In genomic region chr2:222683805-222684204, GRCh38 we compare ENCODE assay signal across 26 cellular contexts. TPM values are rescaled to one million over a fixed set of nuclear protein-coding genes. Genes with fewer than 3 reads are reported as not detected.
DNase-seq lines count a peak whose midpoint lies in the region; ATAC-seq, FAIRE-seq and TF ChIP-seq lines count a peak whose summit lies in the region.
"Had no signal": no experiment of that assay in that cellular context is flagged by ENCODE, and none has a peak within 500 bp of the region (broad histone marks: within the 10 kb centered on the region; RNA-seq: fewer than 3 reads in every experiment).

No MANE protein-coding gene starts in this region.

- TF ChIP-seq POLR2A in HepG2 (IDR thresholded peaks at IDR 0.05; ENCODE audit: insufficient read depth in 1 of 2, low read depth in 2 of 2, low read length in 2 of 2), result no peak

- no peak overlapping the region for H3K4me3 ChIP-seq in liver (ENCODE audit: low read depth in 1 of 3, low read length in 3 of 3)
- no peak overlapping the region for H3K4me3 ChIP-seq in HepG2 (replicated peaks in 1 of 3; ENCODE audit: insufficient read depth in 1 of 3, low read depth in 2 of 3, low read length in 3 of 3)
- no peak overlapping the region for H3K4me3 ChIP-seq in parathyroid adenoma (ENCODE audit: low read depth, low read length)
- H3K4me3 ChIP-seq: A549; BLaER1 treated with 17β-estradiol and CSF1 and Interleukin-3, amounts not matched to agents 10 nM and 100 nM; GM23248 had no signal

- peaks cover 0 to 8% (median 5%) of the 10 kb centered on the region in 4 donors for H3K4me1 ChIP-seq in liver (ENCODE audit: control insufficient read depth in 4 of 4, insufficient read depth in 4 of 4, low read length in 3 of 4)
- H3K4me1 ChIP-seq in HepG2 (ENCODE audit: insufficient read depth, low read length), result peaks cover 13% of the 10 kb centered on the region
- peaks cover 18% of the 10 kb centered on the region for H3K4me1 ChIP-seq in parathyroid adenoma
- H3K4me1 ChIP-seq: A549, BE2C had no signal

- POLR2A ChIA-PET in HepG2 (lab: Yijun Ruan, JAX), result no interaction called here

- no peak for TF ChIP-seq CTCF in liver (IDR thresholded peaks at IDR 0.05; ENCODE audit: low read depth, low read length, missing input control)
- no peak for TF ChIP-seq CTCF in HepG2 (CRISPR knock-in tag; IDR thresholded peaks at IDR 0.05)
- TF ChIP-seq CTCF in parathyroid adenoma (IDR thresholded peaks at IDR 0.05), result no peak

- in situ Hi-C loops in HepG2 (cut with HindIII; ENCODE audit: extremely low pct_ligation_motif_present, low pct_unique_long_range_greater_than_20kb), result loop anchor here (25.0 kb wide), 1 partner anchor 403 kb away; no protein-coding TSS in a partner anchor

- H3K4me2 ChIP-seq in HepG2 (ENCODE audit: low read depth, low read length), result no peak overlapping the region
- H3K4me2 ChIP-seq in parathyroid adenoma (ENCODE audit: low read length), result no peak overlapping the region
- H3K4me2 ChIP-seq: A549; BLaER1 treated with 17β-estradiol and CSF1 and Interleukin-3, amounts not matched to agents 10 nM and 100 nM had no signal

- H3K79me2 ChIP-seq in HepG2 (ENCODE audit: insufficient read depth, low read length), result no peaks in the 10 kb centered on the region
- H3K79me2 ChIP-seq in parathyroid adenoma, result no peaks in the 10 kb centered on the region

- no peaks in the 10 kb centered on the region for H4K20me1 ChIP-seq in HepG2 (ENCODE audit: insufficient read depth, low read length)
- H4K20me1 ChIP-seq: BLaER1 treated with 17β-estradiol and CSF1 and Interleukin-3, amounts not matched to agents 10 nM and 100 nM had no signal

- no peak for ATAC-seq in HepG2
- ATAC-seq: A549 had no signal

- no TSS peak for BruUV-seq in HepG2 (replicated peaks; lab: Mats Ljungman, UMichigan)

- H3K27ac ChIP-seq in liver (ENCODE audit: low read depth in 1 of 2, low read length in 2 of 2) (no peak overlapping the region), HepG2 (ENCODE audit: extremely low read length, insufficient read depth, low read length) (no peak overlapping the region), parathyroid adenoma (peak overlapping the region; percentile 5)
- H3K27ac ChIP-seq: A549; BLaER1 treated with 17β-estradiol and CSF1 and Interleukin-3, amounts not matched to agents 10 nM and 100 nM; GM23248 had no signal

- H3K36me3 ChIP-seq in liver (ENCODE audit: control insufficient read depth in 4 of 4, insufficient read depth in 3 of 4, low read depth in 1 of 4, low read length in 3 of 4) (peaks cover 0 to 6% (median 0%) of the 10 kb centered on the region in 4 donors), HepG2 (replicated peaks in 1 of 2; ENCODE audit: control insufficient read depth in 1 of 2, insufficient read depth in 2 of 2, low read length in 2 of 2) (no peaks in the 10 kb centered on the region), parathyroid adenoma (ENCODE audit: control insufficient read depth, insufficient read depth, low read length) (no peaks in the 10 kb centered on the region)
- H3K36me3 ChIP-seq: BE2C; BLaER1 treated with 17β-estradiol and CSF1 and Interleukin-3, amounts not matched to agents 10 nM and 100 nM had no signal

- H2AFZ ChIP-seq in HepG2 (ENCODE audit: low read length) (no peak overlapping the region), parathyroid adenoma (no peak overlapping the region)
- H2AFZ ChIP-seq: GM23248 had no signal

- CTCF ChIA-PET in HepG2 (lab: Yijun Ruan, JAX; ENCODE audit: low intra/inter-chr PET ratio, low total read pairs), result no interaction called here

- FAIRE-seq in HepG2 (lab: Jason Lieb, UNC), result no peak
- FAIRE-seq: A549, GM12891, GM19239, H1 had no signal

- H3K9me3 ChIP-seq in liver (ENCODE audit: control insufficient read depth in 4 of 4, low read length in 3 of 4), result no peaks in the 10 kb centered on the region
- H3K9me3 ChIP-seq in HepG2 (ENCODE audit: low read length), result no peaks in the 10 kb centered on the region
- H3K9me3 ChIP-seq in parathyroid adenoma (ENCODE audit: control insufficient read depth, low read length), result no peaks in the 10 kb centered on the region
- H3K9me3 ChIP-seq: A549; BE2C; BLaER1 treated with 17β-estradiol and CSF1 and Interleukin-3, amounts not matched to agents 10 nM and 100 nM had no signal

- WGBS in liver, result 39% methylated on average over 3 of the region's 3 CpGs
- WGBS in HepG2 (ENCODE audit: low lambda C conversion rate), result 79% methylated on average over 3 of the region's 3 CpGs

- TF ChIP-seq EP300 in HepG2 (IDR thresholded peaks at IDR 0.05; ENCODE audit: low read depth in 2 of 2, low read length in 2 of 2) (no peak), HepG2 (CRISPR knock-in tag; IDR thresholded peaks at IDR 0.05; ENCODE audit: borderline replicate concordance) (no peak)

- H3K27me3 ChIP-seq in liver (ENCODE audit: control insufficient read depth in 4 of 4, insufficient read depth in 4 of 4, low read length in 3 of 4) (no peaks in the 10 kb centered on the region), HepG2 (ENCODE audit: control insufficient read depth in 1 of 2, insufficient read depth in 2 of 2, low read length in 2 of 2) (no peaks in the 10 kb centered on the region), parathyroid adenoma (ENCODE audit: control insufficient read depth, insufficient read depth, low read length) (no peaks in the 10 kb centered on the region)
- H3K27me3 ChIP-seq: BE2C; BLaER1 treated with 17β-estradiol and CSF1 and Interleukin-3, amounts not matched to agents 10 nM and 100 nM had no signal

- DNase-seq in HepG2 (ENCODE audit: low spot score), result no peak
- DNase-seq in fibroblast of peridontal ligament (ENCODE audit: extremely low read depth), result peak; percentile 25
- no peak for DNase-seq in NCI-H748 treated with DMSO at 0.1 percent for 48 hours (lab: John Stamatoyannopoulos, UW)
- DNase-seq in hippocampal formation (lab: John Stamatoyannopoulos, UW), result no peak
- DNase-seq: 8988T; ACHN; AML-193; BE2C; CD4-positive, alpha-beta T cell; CD8-positive, alpha-beta memory T cell; DMS53; DMS79 treated with DMSO at 0.1 percent for 48 hours; GF-D8; GM23248; H7; HCEC 1CT had no signal

- TF ChIP-seq RAD21 in liver (IDR thresholded peaks at IDR 0.05), result no peak
- TF ChIP-seq RAD21 in HepG2 (CRISPR knock-in tag; IDR thresholded peaks at IDR 0.05), result no peak

- intact Hi-C loops in HepG2 (cut with micrococcal nuclease; ENCODE audit: unreplicated experiment), result no loop called here

- H3K9ac ChIP-seq in liver (ENCODE audit: low read depth in 1 of 2, low read length in 2 of 2) (no peak overlapping the region), HepG2 (ENCODE audit: insufficient read depth, low read depth, low read length) (no peak overlapping the region), parathyroid adenoma (no peak overlapping the region)
- H3K9ac ChIP-seq: BLaER1 treated with 17β-estradiol and CSF1 and Interleukin-3, amounts not matched to agents 10 nM and 100 nM; GM23248 had no signal

RNA-seq across cellular contexts. Expression of gene MOGAT1, which starts 12.3 kb away (rescaled TPM):
- total RNA-seq in liver, result 1 to 10 TPM in 1 of 2 donors, not detected in 1; 5.1 TPM
- 1 to 10 TPM in 1 of 2 donors, under 1 TPM in 1; 0.30 to 5.5 TPM for polyA plus RNA-seq in liver
- 1.3 and 4.3 TPM in 2 replicates for total RNA-seq in HepG2 (2016; rRNA removed; fragmentation: Illumina TruSeq; extraction: Trizol)
- total RNA-seq in HepG2 (2016; cell fraction: cytosol; rRNA removed; fragmentation: Illumina TruSeq; extraction: Trizol; ENCODE audit: low read depth), result 0.61 and 1.2 TPM in 2 replicates
- 1.2 and 3.9 TPM in 2 replicates for total RNA-seq in HepG2 (2016; cell fraction: insoluble cytoplasmic fraction; rRNA removed; fragmentation: Illumina TruSeq; extraction: Trizol)
- 0.93 and 1.2 TPM in 2 replicates for total RNA-seq in HepG2 (2016; cell fraction: membrane; rRNA removed; fragmentation: Illumina TruSeq; extraction: Trizol)
- 8.0 TPM in 2 replicates for total RNA-seq in HepG2 (2016; cell fraction: nucleus; rRNA removed; fragmentation: Illumina TruSeq; extraction: Trizol)
- polyA plus RNA-seq in HepG2 (2011; rRNA removed), result 0.81 and 0.98 TPM in 2 replicates
- 0.25 and 0.38 TPM in 2 replicates for polyA plus RNA-seq in HepG2 (2011; cell fraction: cytosol; rRNA removed)
- polyA plus RNA-seq in HepG2 (2011; cell fraction: nucleus; rRNA removed), result 1.4 and 1.8 TPM in 2 replicates
- 0.36 and 0.47 TPM in 2 replicates for polyA plus RNA-seq in HepG2 (2012)
- polyA plus RNA-seq in HepG2 (2016; cell fraction: cytosol; fragmentation: Illumina TruSeq; extraction: Trizol; ENCODE audit: low read depth), result 0.59 and 0.72 TPM in 2 replicates
- 0.46 and 0.64 TPM in 2 replicates for polyA plus RNA-seq in HepG2 (2016; cell fraction: insoluble cytoplasmic fraction; fragmentation: Illumina TruSeq; extraction: Trizol; ENCODE audit: low read depth)
- polyA plus RNA-seq in HepG2 (2016; cell fraction: membrane; fragmentation: Illumina TruSeq; extraction: Trizol; ENCODE audit: low read depth), result 0.55 and 0.64 TPM in 2 replicates
- polyA plus RNA-seq in HepG2 (2016; cell fraction: nucleus; fragmentation: Illumina TruSeq; extraction: Trizol; ENCODE audit: insufficient read depth, low read depth), result 4.3 and 5.0 TPM in 2 replicates
- polyA minus RNA-seq in HepG2 (2011; rRNA and poly(A)+ RNA removed; ENCODE audit: low replicate concordance), result 1.3 TPM in 1 of 2 replicates, not detected in the other
- polyA minus RNA-seq in HepG2 (2011; cell fraction: cytosol; rRNA and poly(A)+ RNA removed), result 0.59 and 0.62 TPM in 2 replicates
- 4.2 and 4.4 TPM in 2 replicates for polyA minus RNA-seq in HepG2 (2011; cell fraction: nucleus; rRNA and poly(A)+ RNA removed)
- total RNA-seq: CD4-positive, alpha-beta T cell; CD8-positive, alpha-beta memory T cell; Daoy; G401; GM23248; H7 had no signal
- polyA plus RNA-seq: A549; CD14-positive monocyte; CD8-positive, alpha-beta memory T cell; GM23248 had no signal

RNA-seq across cellular contexts. Expression of gene FARSB, which starts 27.9 kb away (rescaled TPM):
- 1 to 10 TPM; 5.5 to 9.7 TPM for total RNA-seq in liver
- polyA plus RNA-seq in liver, result 1 to 10 TPM; 8.7 to 9.2 TPM
- 45.9 and 68.1 TPM in 2 replicates for total RNA-seq in HepG2 (2016; rRNA removed; fragmentation: Illumina TruSeq; extraction: Trizol)
- total RNA-seq in HepG2 (2016; cell fraction: cytosol; rRNA removed; fragmentation: Illumina TruSeq; extraction: Trizol; ENCODE audit: low read depth), result 17.9 and 20.0 TPM in 2 replicates
- total RNA-seq in HepG2 (2016; cell fraction: insoluble cytoplasmic fraction; rRNA removed; fragmentation: Illumina TruSeq; extraction: Trizol), result 46.3 and 67.7 TPM in 2 replicates
- 26.9 and 31.4 TPM in 2 replicates for total RNA-seq in HepG2 (2016; cell fraction: membrane; rRNA removed; fragmentation: Illumina TruSeq; extraction: Trizol)
- total RNA-seq in HepG2 (2016; cell fraction: nucleus; rRNA removed; fragmentation: Illumina TruSeq; extraction: Trizol), result 36.7 and 38.1 TPM in 2 replicates
- 19.2 and 23.3 TPM in 2 replicates for polyA plus RNA-seq in HepG2 (2011; rRNA removed)
- 12.4 and 17.3 TPM in 2 replicates for polyA plus RNA-seq in HepG2 (2011; cell fraction: cytosol; rRNA removed)
- 7.7 and 8.8 TPM in 2 replicates for polyA plus RNA-seq in HepG2 (2011; cell fraction: nucleus; rRNA removed)
- polyA plus RNA-seq in HepG2 (2012), result 28.5 and 35.1 TPM in 2 replicates
- 14.9 and 15.4 TPM in 2 replicates for polyA plus RNA-seq in HepG2 (2016; cell fraction: cytosol; fragmentation: Illumina TruSeq; extraction: Trizol; ENCODE audit: low read depth)
- 84.0 and 86.1 TPM in 2 replicates for polyA plus RNA-seq in HepG2 (2016; cell fraction: insoluble cytoplasmic fraction; fragmentation: Illumina TruSeq; extraction: Trizol; ENCODE audit: low read depth)
- polyA plus RNA-seq in HepG2 (2016; cell fraction: membrane; fragmentation: Illumina TruSeq; extraction: Trizol; ENCODE audit: low read depth), result 22.7 and 26.5 TPM in 2 replicates
- polyA plus RNA-seq in HepG2 (2016; cell fraction: nucleus; fragmentation: Illumina TruSeq; extraction: Trizol; ENCODE audit: insufficient read depth, low read depth), result 31.2 and 31.9 TPM in 2 replicates
- 11.7 and 18.0 TPM in 2 replicates for polyA minus RNA-seq in HepG2 (2011; rRNA and poly(A)+ RNA removed; ENCODE audit: low replicate concordance)
- polyA minus RNA-seq in HepG2 (2011; cell fraction: cytosol; rRNA and poly(A)+ RNA removed), result 13.3 and 13.4 TPM in 2 replicates
- polyA minus RNA-seq in HepG2 (2011; cell fraction: nucleus; rRNA and poly(A)+ RNA removed), result 27.8 and 32.3 TPM in 2 replicates
